24 cellular contexts compared by ENCODE assay signal in genomic region chr12:25497021-25497420, GRCh38. TPM values are rescaled to one million over a fixed set of nuclear protein-coding genes. Genes with fewer than 3 reads are reported as not detected.
DNase-seq lines count a peak whose midpoint lies in the region; ATAC-seq, FAIRE-seq and TF ChIP-seq lines count a peak whose summit lies in the region.
"Had no signal": no experiment of that assay in that cellular context is flagged by ENCODE, and none has a peak within 500 bp of the region (broad histone marks: within the 10 kb centered on the region; RNA-seq: fewer than 3 reads in every experiment).

No MANE protein-coding gene starts in this region.

- DNase-seq in Caco-2 (no peak), MG63 (peak; percentile 13), kidney tubule cell (ENCODE audit: low spot score) (peak; percentile 37), D721Med (ENCODE audit: insufficient read length, low spot score) (no peak), COLO668 (lab: John Stamatoyannopoulos, UW; ENCODE audit: unreplicated experiment) (no peak), left ventricle myocardium inferior (no peak)
- no peak for DNase-seq in central memory CD8-positive, alpha-beta T cell (ENCODE audit: low spot score in 2 of 2)
- DNase-seq: colonic mucosa; foreskin melanocyte; NCI-H1105 treated with DMSO at 0.1 percent for 48 hours; NCI-H524 treated with DMSO at 0.1 percent for 48 hours; stimulated activated CD4-positive, alpha-beta T cell treated with anti-CD3 and anti-CD28 coated beads, Interleukin-12 subunit alpha, Interleukin-12 subunit beta, amount 100 ng/mL, for 4 hours; stimulated activated CD8-positive, alpha-beta memory T cell treated with anti-CD3 and anti-CD28 coated beads, Interleukin-4, amount 100 ng/mL, for 48 hours; T-helper 2 cell had no signal

- CTCF ChIA-PET in Caco-2 (lab: Charles Lee) = no interaction called here

- peak overlapping the region; percentile 85 for H3K27ac Mint-ChIP-seq in Caco-2 (ENCODE audit: unreplicated experiment)
- H3K27ac Mint-ChIP-seq in central memory CD8-positive, alpha-beta T cell (ENCODE audit: low read depth) = peak overlapping the region; percentile 74
- H3K27ac Mint-ChIP-seq: activated naive CD4-positive, alpha-beta T cell treated with anti-CD3 and anti-CD28 coated beads, Interleukin-2, amount 50 U/mL, for 72 hours; CD4-positive, CD25-positive, alpha-beta regulatory T cell had no signal

- no peaks in the 10 kb centered on the region for H3K27me3 ChIP-seq in Caco-2 (replicated peaks; ENCODE audit: control insufficient read depth, insufficient read depth, low read length)
- H3K27me3 ChIP-seq in MG63 = no peaks in the 10 kb centered on the region
- peaks cover 4% of the 10 kb centered on the region for H3K27me3 ChIP-seq in left ventricle myocardium inferior (ENCODE audit: low read depth)
- H3K27me3 ChIP-seq: colonic mucosa, neutrophil, vagina had no signal

- BruUV-seq in Caco-2 (replicated peaks; lab: Mats Ljungman, UMichigan) = no TSS peak

- intact Hi-C loops in Caco-2 (cut with micrococcal nuclease; ENCODE audit: unreplicated experiment) = no loop called here
- intact Hi-C loops in left ventricle myocardium inferior (cut with micrococcal nuclease) = no loop called here

- H3K36me3 ChIP-seq in Caco-2 (ENCODE audit: control insufficient read depth, insufficient read depth, low read length) = no peaks in the 10 kb centered on the region
- no peaks in the 10 kb centered on the region for H3K36me3 ChIP-seq in MG63
- H3K36me3 ChIP-seq in left ventricle myocardium inferior = no peaks in the 10 kb centered on the region
- H3K36me3 ChIP-seq: colonic mucosa, neutrophil, vagina had no signal

- ATAC-seq in central memory CD8-positive, alpha-beta T cell (replicated peaks; ENCODE audit: extremely low read depth, poor library complexity, severe bottlenecking) = no peak
- no peak for ATAC-seq in GM18502 (IDR thresholded peaks at IDR 0.05; ENCODE audit: poor library complexity, unreplicated experiment)
- ATAC-seq: activated CD4-positive, CD25-positive, alpha-beta regulatory T cell treated with anti-CD3 and anti-CD28 coated beads, Interleukin-2, amount 50 U/mL, for 24 hours; activated naive CD4-positive, alpha-beta T cell treated with anti-CD3 and anti-CD28 coated beads, Interleukin-2, amount 50 U/mL, for 72 hours; left lobe of liver had no signal

- peaks cover 43% of the 10 kb centered on the region for H3K4me1 Mint-ChIP-seq in Caco-2 (ENCODE audit: low read depth, unreplicated experiment)
- no peaks in the 10 kb centered on the region for H3K4me1 Mint-ChIP-seq in central memory CD8-positive, alpha-beta T cell
- H3K4me1 Mint-ChIP-seq: CD4-positive, CD25-positive, alpha-beta regulatory T cell had no signal

- no peak overlapping the region for H3K4me3 ChIP-seq in Caco-2 (ENCODE audit: low read depth, low read length)
- no peak overlapping the region for H3K4me3 ChIP-seq in MG63
- no peak overlapping the region for H3K4me3 ChIP-seq in left ventricle myocardium inferior
- H3K4me3 ChIP-seq: colonic mucosa, vagina had no signal

- TF ChIP-seq CTCF in Caco-2 (IDR thresholded peaks at IDR 0.05; ENCODE audit: insufficient read depth in 1 of 2, low read depth in 1 of 2, low read length in 1 of 2, severe bottlenecking in 1 of 2, unreplicated experiment in 1 of 2) (no peak), D721Med (IDR thresholded peaks at IDR 0.05; ENCODE audit: insufficient read depth, missing control alignments) (no peak), left ventricle myocardium inferior (IDR thresholded peaks at IDR 0.05; ENCODE audit: borderline replicate concordance) (no peak)

- no peak for FAIRE-seq in D721Med (lab: Jason Lieb, UNC)

- no peaks in the 10 kb centered on the region for H3K27me3 Mint-ChIP-seq in Caco-2 (ENCODE audit: insufficient read depth, unreplicated experiment)
- peaks cover 25% of the 10 kb centered on the region for H3K27me3 Mint-ChIP-seq in central memory CD8-positive, alpha-beta T cell

- no peak overlapping the region for H3K27ac ChIP-seq in left ventricle myocardium inferior (replicated peaks)
- H3K27ac ChIP-seq: colonic mucosa, neutrophil, vagina had no signal

- H3K4me1 ChIP-seq in Caco-2 = peaks cover 37% of the 10 kb centered on the region
- no peaks in the 10 kb centered on the region for H3K4me1 ChIP-seq in left ventricle myocardium inferior
- H3K4me1 ChIP-seq: colonic mucosa, vagina had no signal

- H3K9me3 ChIP-seq in Caco-2 (peaks cover 34% of the 10 kb centered on the region), MG63 (peaks cover 11% of the 10 kb centered on the region), left ventricle myocardium inferior (replicated peaks) (peaks cover 12% of the 10 kb centered on the region)
- H3K9me3 ChIP-seq: colonic mucosa, neutrophil, vagina had no signal

- POLR2A ChIA-PET in Caco-2 (lab: Charles Lee) = no interaction called here

- H3K4me3 Mint-ChIP-seq in Caco-2 (ENCODE audit: unreplicated experiment) = no peak overlapping the region
- no peak overlapping the region for H3K4me3 Mint-ChIP-seq in central memory CD8-positive, alpha-beta T cell

- H3K36me3 Mint-ChIP-seq in Caco-2 (ENCODE audit: insufficient read depth, unreplicated experiment) = peaks cover 10% of the 10 kb centered on the region
- no peaks in the 10 kb centered on the region for H3K36me3 Mint-ChIP-seq in central memory CD8-positive, alpha-beta T cell (ENCODE audit: insufficient read depth)
- H3K36me3 Mint-ChIP-seq: activated naive CD4-positive, alpha-beta T cell treated with anti-CD3 and anti-CD28 coated beads, Interleukin-2, amount 50 U/mL, for 72 hours; CD4-positive, CD25-positive, alpha-beta regulatory T cell had no signal

- peaks cover 33% of the 10 kb centered on the region for H3K9me3 Mint-ChIP-seq in Caco-2 (ENCODE audit: unreplicated experiment)
- no peaks in the 10 kb centered on the region for H3K9me3 Mint-ChIP-seq in central memory CD8-positive, alpha-beta T cell
- H3K9me3 Mint-ChIP-seq: activated naive CD4-positive, alpha-beta T cell treated with anti-CD3 and anti-CD28 coated beads, Interleukin-2, amount 50 U/mL, for 72 hours had no signal

RNA-seq across cellular contexts. Expression of gene LMNTD1, which starts 56.1 kb away (rescaled TPM):
- total RNA-seq in Caco-2 (2022) (0.60 TPM in 1 of 2 replicates, not detected in the other), left ventricle myocardium inferior (not detected)
- total RNA-seq in MG63 (2014; rRNA removed; shearing (Covaris generic); ENCODE audit: low replicate concordance) = not detected in 2 replicates
- total RNA-seq: activated naive CD4-positive, alpha-beta T cell treated with anti-CD3 and anti-CD28 coated beads, Interleukin-2, amount 50 U/mL, for 72 hours; CD4-positive, CD25-positive, alpha-beta regulatory T cell; colonic mucosa; left lobe of liver; mononuclear cell; OCI-LY7; subcutaneous adipose tissue; vagina had no signal

Comparison
In these comparisons a context has a peak if more than half of its experiments do, and no peak if none do; other contexts are left out.
1. DNase-seq: peak in MG63 (single experiment) and kidney tubule cell (single experiment); none in Caco-2 (0 of 2), central memory CD8-positive, alpha-beta T cell (0 of 2), D721Med (single experiment), COLO668 (single experiment) and left ventricle myocardium inferior (single experiment).